22 cellular contexts compared by ENCODE assay signal in genomic region chr10:133401981-133402725, GRCh38. TPM values are rescaled to one million over a fixed set of nuclear protein-coding genes. Genes with fewer than 3 reads are reported as not detected.
A peak's percentile ranks its signal among the peaks of the same experiment; 100 is the strongest.
DNase-seq lines count a peak whose midpoint lies in the region; ATAC-seq and TF ChIP-seq lines count a peak whose summit lies in the region.
"Had no signal": no experiment of that assay in that cellular context is flagged by ENCODE, and none has a peak within 500 bp of the region (broad histone marks: within the 10 kb centered on the region; RNA-seq: fewer than 3 reads in every experiment).

No MANE protein-coding gene starts in this region.

- no peak for TF ChIP-seq POLR2A in body of pancreas (IDR thresholded peaks at IDR 0.05)

- WGBS in mesodermal cell (ENCODE audit: insufficient coverage in 2 of 2), 2 experiments, result 94 to 97% methylated on average over 12 to 21 of the region's 21 CpGs
- WGBS in body of pancreas, 2 donors, result 92 to 96% methylated on average over 8 to 20 of the region's 21 CpGs

- H3K27ac Mint-ChIP-seq in activated T-cell treated with anti-CD3 and anti-CD28 coated beads, Interleukin-2, amount 50 U/mL, for 24 hours, result peak overlapping the region; percentile 1
- peak overlapping the region; percentile 40 for H3K27ac Mint-ChIP-seq in activated T-helper 1 cell treated with anti-CD3 and anti-CD28 coated beads, Interleukin-12 subunit alpha, Interleukin-12 subunit beta, Interleukin-2, Interleukin-4 antibody, amounts not matched to agents 30 ng/mL and 10 ng/mL and 1 ng/mL, durations not matched to agents 14 hours and 24 hours and 36 hours
- H3K27ac Mint-ChIP-seq: activated T-helper 2 cell treated with anti-CD3 and anti-CD28 coated beads, Interferon-gamma antibody, Interleukin-2, Interleukin-4, amounts not matched to agents 10 μg/mL and 5 μg/mL and 100 μg/mL, durations not matched to agents 14 hours and 24 hours and 36 hours had no signal

- H3K4me3 ChIP-seq in mesodermal cell (ENCODE audit: extremely low read depth, insufficient read depth, low read length, poor library complexity, severe bottlenecking), result no peak overlapping the region
- no peak overlapping the region for H3K4me3 ChIP-seq in body of pancreas
- H3K4me3 ChIP-seq: adrenal gland, dorsolateral prefrontal cortex, hepatocyte, ovary, thyroid gland had no signal

- no peak for TF ChIP-seq CTCF in body of pancreas (IDR thresholded peaks at IDR 0.05)

- H3K27ac ChIP-seq in mesodermal cell (ENCODE audit: low read depth, low read length, severe bottlenecking) (peak overlapping the region; percentile 49), body of pancreas (no peak overlapping the region)
- H3K27ac ChIP-seq: dorsolateral prefrontal cortex, hepatocyte, ovary, thyroid gland had no signal

- H3K4me3 Mint-ChIP-seq in activated T-cell treated with anti-CD3 and anti-CD28 coated beads, Interleukin-2, amount 50 U/mL, for 24 hours, result no peak overlapping the region
- H3K4me3 Mint-ChIP-seq in activated T-cell treated with anti-CD3 and anti-CD28 coated beads, Interleukin-2, amount 50 U/mL, for 4 hours, result no peak overlapping the region
- H3K4me3 Mint-ChIP-seq in activated T-helper 1 cell treated with anti-CD3 and anti-CD28 coated beads, Interleukin-12 subunit alpha, Interleukin-12 subunit beta, Interleukin-2, Interleukin-4 antibody, amounts not matched to agents 30 ng/mL and 10 ng/mL and 1 ng/mL, durations not matched to agents 14 hours and 24 hours and 36 hours, result no peak overlapping the region

- H3K9me3 Mint-ChIP-seq in activated T-cell treated with anti-CD3 and anti-CD28 coated beads, Interleukin-2, amount 50 U/mL, for 24 hours, result no peaks in the 10 kb centered on the region
- no peaks in the 10 kb centered on the region for H3K9me3 Mint-ChIP-seq in activated T-cell treated with anti-CD3 and anti-CD28 coated beads, Interleukin-2, amount 50 U/mL, for 4 hours
- no peaks in the 10 kb centered on the region for H3K9me3 Mint-ChIP-seq in activated T-helper 1 cell treated with anti-CD3 and anti-CD28 coated beads, Interleukin-12 subunit alpha, Interleukin-12 subunit beta, Interleukin-2, Interleukin-4 antibody, amounts not matched to agents 30 ng/mL and 10 ng/mL and 1 ng/mL, durations not matched to agents 14 hours and 24 hours and 36 hours
- H3K9me3 Mint-ChIP-seq: activated T-helper 2 cell treated with anti-CD3 and anti-CD28 coated beads, Interferon-gamma antibody, Interleukin-2, Interleukin-4, amounts not matched to agents 10 μg/mL and 5 μg/mL and 100 μg/mL, durations not matched to agents 14 hours and 24 hours and 36 hours had no signal

- H3K27me3 ChIP-seq in body of pancreas, result no peaks in the 10 kb centered on the region
- H3K27me3 ChIP-seq: adrenal gland, dorsolateral prefrontal cortex, hepatocyte, ovary, thyroid gland had no signal

- H3K4me1 ChIP-seq in mesodermal cell (ENCODE audit: control insufficient read depth, insufficient read depth, low read length, poor library complexity, severe bottlenecking) (peaks cover 9% of the 10 kb centered on the region), body of pancreas (no peaks in the 10 kb centered on the region)
- H3K4me1 ChIP-seq: thyroid gland had no signal

- peaks cover 97% of the 10 kb centered on the region for H3K36me3 Mint-ChIP-seq in activated T-cell treated with anti-CD3 and anti-CD28 coated beads, Interleukin-2, amount 50 U/mL, for 24 hours (ENCODE audit: low read depth)
- H3K36me3 Mint-ChIP-seq in activated T-cell treated with anti-CD3 and anti-CD28 coated beads, Interleukin-2, amount 50 U/mL, for 4 hours (ENCODE audit: insufficient read depth), result peaks cover 53% of the 10 kb centered on the region
- peaks cover 57% of the 10 kb centered on the region for H3K36me3 Mint-ChIP-seq in activated T-helper 1 cell treated with anti-CD3 and anti-CD28 coated beads, Interleukin-12 subunit alpha, Interleukin-12 subunit beta, Interleukin-2, Interleukin-4 antibody, amounts not matched to agents 30 ng/mL and 10 ng/mL and 1 ng/mL, durations not matched to agents 14 hours and 24 hours and 36 hours (ENCODE audit: low read depth)

- intact Hi-C loops in activated T-helper 1 cell treated with anti-CD3 and anti-CD28 coated beads, Interleukin-12 subunit alpha, Interleukin-12 subunit beta, Interleukin-2, Interleukin-4 antibody, amounts not matched to agents 30 ng/mL and 10 ng/mL and 1 ng/mL, durations not matched to agents 14 hours and 24 hours and 36 hours (cut with micrococcal nuclease), result no loop called here
- intact Hi-C loops in body of pancreas (cut with DNase I), result no loop called here

- H3K9me3 ChIP-seq in mesodermal cell (ENCODE audit: control insufficient read depth, low read length), result no peaks in the 10 kb centered on the region
- no peaks in the 10 kb centered on the region for H3K9me3 ChIP-seq in body of pancreas
- H3K9me3 ChIP-seq: adrenal gland, ovary, thyroid gland had no signal

- ATAC-seq in activated T-cell treated with anti-CD3 and anti-CD28 coated beads, Interleukin-2, amount 50 U/mL, for 4 hours, result no peak
- peak; percentile 6 for ATAC-seq in stimulated activated naive CD8-positive, alpha-beta T cell treated with anti-CD3 and anti-CD28 coated beads, Interleukin-15, Interleukin-2, amounts not matched to agents 100 U/mL and 50 U/mL, for 24 hours
- no peak for ATAC-seq in body of pancreas

- H3K4me1 Mint-ChIP-seq in activated T-cell treated with anti-CD3 and anti-CD28 coated beads, Interleukin-2, amount 50 U/mL, for 24 hours (ENCODE audit: low read depth), result peaks cover 58% of the 10 kb centered on the region
- H3K4me1 Mint-ChIP-seq in activated T-cell treated with anti-CD3 and anti-CD28 coated beads, Interleukin-2, amount 50 U/mL, for 4 hours (ENCODE audit: low read depth), result peaks cover 46% of the 10 kb centered on the region
- H3K4me1 Mint-ChIP-seq in activated T-helper 1 cell treated with anti-CD3 and anti-CD28 coated beads, Interleukin-12 subunit alpha, Interleukin-12 subunit beta, Interleukin-2, Interleukin-4 antibody, amounts not matched to agents 30 ng/mL and 10 ng/mL and 1 ng/mL, durations not matched to agents 14 hours and 24 hours and 36 hours (ENCODE audit: low read depth), result peaks cover 47% of the 10 kb centered on the region

- H3K36me3 ChIP-seq in mesodermal cell (ENCODE audit: control insufficient read depth, insufficient read depth, low read length) (peaks cover 93% of the 10 kb centered on the region), body of pancreas (replicated peaks in 1 of 2; ENCODE audit: insufficient read depth in 1 of 2, low read depth in 2 of 2) (peaks cover 10 to 12% of the 10 kb centered on the region in 2 donors)
- H3K36me3 ChIP-seq: ovary had no signal

- no peak for DNase-seq in activated T-cell treated with anti-CD3 and anti-CD28 coated beads, Interleukin-2, amount 50 U/mL, for 24 hours
- no peak for DNase-seq in activated T-cell treated with anti-CD3 and anti-CD28 coated beads, Interleukin-2, amount 50 U/mL, for 4 hours
- DNase-seq in activated T-helper 1 cell treated with anti-CD3 and anti-CD28 coated beads, Interleukin-12 subunit alpha, Interleukin-12 subunit beta, Interleukin-2, Interleukin-4 antibody, amounts not matched to agents 30 ng/mL and 10 ng/mL and 1 ng/mL, durations not matched to agents 14 hours and 24 hours and 36 hours (ENCODE audit: low spot score), result no peak
- DNase-seq in stimulated activated naive CD8-positive, alpha-beta T cell treated with anti-CD3 and anti-CD28 coated beads, Interleukin-15, Interleukin-2, amounts not matched to agents 100 U/mL and 50 U/mL, for 24 hours, result no peak
- no peak for DNase-seq in amygdala (lab: John Stamatoyannopoulos, UW)
- no peak for DNase-seq in LoVo (ENCODE audit: low spot score)
- no peak for DNase-seq in body of pancreas
- DNase-seq: caudate nucleus, DMS 273 treated with DMSO at 0.1 percent for 48 hours, foreskin fibroblast, NCI-H1694, NCI-H82, OCI-M1, thyroid gland had no signal

- no peaks in the 10 kb centered on the region for H3K27me3 Mint-ChIP-seq in activated T-cell treated with anti-CD3 and anti-CD28 coated beads, Interleukin-2, amount 50 U/mL, for 24 hours
- H3K27me3 Mint-ChIP-seq in activated T-cell treated with anti-CD3 and anti-CD28 coated beads, Interleukin-2, amount 50 U/mL, for 4 hours (ENCODE audit: low read depth), result no peaks in the 10 kb centered on the region
- H3K27me3 Mint-ChIP-seq in activated T-helper 1 cell treated with anti-CD3 and anti-CD28 coated beads, Interleukin-12 subunit alpha, Interleukin-12 subunit beta, Interleukin-2, Interleukin-4 antibody, amounts not matched to agents 30 ng/mL and 10 ng/mL and 1 ng/mL, durations not matched to agents 14 hours and 24 hours and 36 hours (ENCODE audit: insufficient read depth), result no peaks in the 10 kb centered on the region

RNA-seq across cellular contexts. Expression of gene MTG1, which starts 8.2 kb away (rescaled TPM):
- total RNA-seq in activated T-cell treated with anti-CD3 and anti-CD28 coated beads, Interleukin-2, amount 50 U/mL, for 4 hours, result 10 to 100 TPM; 60.3 to 68.1 (median 67.1) TPM
- 64.9 and 67.9 TPM in 2 replicates for total RNA-seq in activated T-helper 1 cell treated with anti-CD3 and anti-CD28 coated beads, Interleukin-12 subunit alpha, Interleukin-12 subunit beta, Interleukin-2, Interleukin-4 antibody, amounts not matched to agents 30 ng/mL and 10 ng/mL and 1 ng/mL, durations not matched to agents 14 hours and 24 hours and 36 hours
- 45.7 TPM for polyA plus RNA-seq in mesodermal cell (2013, experiment 1 of 2)
- polyA plus RNA-seq in mesodermal cell (2013, experiment 2 of 2), result 39.1 TPM
- 10 to 100 TPM; 22.8 to 83.7 TPM for total RNA-seq in body of pancreas

RNA-seq across cellular contexts. Expression of gene SPRN, which starts 22.3 kb away (rescaled TPM):
- not detected for total RNA-seq in activated T-cell treated with anti-CD3 and anti-CD28 coated beads, Interleukin-2, amount 50 U/mL, for 4 hours
- total RNA-seq in activated T-helper 1 cell treated with anti-CD3 and anti-CD28 coated beads, Interleukin-12 subunit alpha, Interleukin-12 subunit beta, Interleukin-2, Interleukin-4 antibody, amounts not matched to agents 30 ng/mL and 10 ng/mL and 1 ng/mL, durations not matched to agents 14 hours and 24 hours and 36 hours, result not detected in 2 replicates
- polyA plus RNA-seq in mesodermal cell (2013, experiment 1 of 2), result 0.52 TPM
- polyA plus RNA-seq in mesodermal cell (2013, experiment 2 of 2), result 0.25 TPM
- not detected for total RNA-seq in body of pancreas
- total RNA-seq: activated T-helper 2 cell treated with anti-CD3 and anti-CD28 coated beads, Interferon-gamma antibody, Interleukin-2, Interleukin-4, amounts not matched to agents 10 μg/mL and 5 μg/mL and 100 μg/mL, durations not matched to agents 14 hours and 24 hours and 36 hours; right cardiac atrium; T-helper 1 cell treated with Interleukin-12 subunit alpha and Interleukin-12 subunit beta and Interleukin-4 antibody, amounts not matched to agents 30 ng/mL and 1 ng/mL, for 36 hours had no signal

RNA-seq across cellular contexts. Expression of gene PAOX, which starts 23.1 kb away (rescaled TPM):
- 1 to 10 TPM; 2.6 to 3.2 (median 2.9) TPM for total RNA-seq in activated T-cell treated with anti-CD3 and anti-CD28 coated beads, Interleukin-2, amount 50 U/mL, for 4 hours
- total RNA-seq in activated T-helper 1 cell treated with anti-CD3 and anti-CD28 coated beads, Interleukin-12 subunit alpha, Interleukin-12 subunit beta, Interleukin-2, Interleukin-4 antibody, amounts not matched to agents 30 ng/mL and 10 ng/mL and 1 ng/mL, durations not matched to agents 14 hours and 24 hours and 36 hours, result 6.6 and 7.5 TPM in 2 replicates
- polyA plus RNA-seq in mesodermal cell (2013, experiment 1 of 2), result 5.7 TPM
- polyA plus RNA-seq in mesodermal cell (2013, experiment 2 of 2), result 4.6 TPM
- 1 to 10 TPM; 8.3 to 9.6 TPM for total RNA-seq in body of pancreas

RNA-seq across cellular contexts. Expression of gene ECHS1, which starts 29.0 kb away (rescaled TPM):
- 10 to 100 TPM; 53.1 to 55.6 (median 53.9) TPM for total RNA-seq in activated T-cell treated with anti-CD3 and anti-CD28 coated beads, Interleukin-2, amount 50 U/mL, for 4 hours
- 69.3 and 69.6 TPM in 2 replicates for total RNA-seq in activated T-helper 1 cell treated with anti-CD3 and anti-CD28 coated beads, Interleukin-12 subunit alpha, Interleukin-12 subunit beta, Interleukin-2, Interleukin-4 antibody, amounts not matched to agents 30 ng/mL and 10 ng/mL and 1 ng/mL, durations not matched to agents 14 hours and 24 hours and 36 hours
- 89.1 TPM for polyA plus RNA-seq in mesodermal cell (2013, experiment 1 of 2)
- polyA plus RNA-seq in mesodermal cell (2013, experiment 2 of 2), result 76.0 TPM
- total RNA-seq in body of pancreas, result 10 to 100 TPM; 44.4 to 71.9 TPM

RNA-seq across cellular contexts. Expression of gene FUOM, which starts 44.3 kb away (rescaled TPM):
- 10 to 100 TPM; 40.7 to 47.4 (median 46.6) TPM for total RNA-seq in activated T-cell treated with anti-CD3 and anti-CD28 coated beads, Interleukin-2, amount 50 U/mL, for 4 hours
- total RNA-seq in activated T-helper 1 cell treated with anti-CD3 and anti-CD28 coated beads, Interleukin-12 subunit alpha, Interleukin-12 subunit beta, Interleukin-2, Interleukin-4 antibody, amounts not matched to agents 30 ng/mL and 10 ng/mL and 1 ng/mL, durations not matched to agents 14 hours and 24 hours and 36 hours, result 45.4 and 51.8 TPM in 2 replicates
- polyA plus RNA-seq in mesodermal cell (2013, experiment 1 of 2), result 20.2 TPM
- polyA plus RNA-seq in mesodermal cell (2013, experiment 2 of 2), result 22.7 TPM
- total RNA-seq in body of pancreas, result 10 to 100 TPM; 12.5 to 16.1 TPM
